In genomic region chr1:110291241-110292030, GRCh38 we compare ENCODE assay signal across 20 cellular contexts. TPM values are rescaled to one million over a fixed set of nuclear protein-coding genes. Genes with fewer than 3 reads are reported as not detected.
A peak's percentile ranks its signal among the peaks of the same experiment; 100 is the strongest.
DNase-seq lines count a peak whose midpoint lies in the region; ATAC-seq and TF ChIP-seq lines count a peak whose summit lies in the region.
"Had no signal": no experiment of that assay in that cellular context is flagged by ENCODE, and none has a peak within 500 bp of the region (broad histone marks: within the 10 kb centered on the region; RNA-seq: fewer than 3 reads in every experiment).

No MANE protein-coding gene starts in this region.

- TF ChIP-seq EP300 in transverse colon (IDR thresholded peaks at IDR 0.05; ENCODE audit: low read depth) = no peak
- no peak for TF ChIP-seq EP300 in stomach (IDR thresholded peaks at IDR 0.05)

- intact Hi-C loops in left colon (cut with DNase I, micrococcal nuclease) = no loop called here
- intact Hi-C loops in transverse colon (cut with DNase I; ENCODE audit: low total_unique reads) = no loop called here
- intact Hi-C loops in stomach (cut with DNase I; ENCODE audit: low total_unique reads) = no loop called here

- H3K27ac ChIP-seq in transverse colon (peak overlapping the region in 3 of 4 donors; percentile 2 to 35 (median 18)), stomach (no peak overlapping the region)
- H3K27ac ChIP-seq: prostate gland, uterus had no signal

- no peaks in the 10 kb centered on the region for H3K9me3 ChIP-seq in transverse colon
- no peaks in the 10 kb centered on the region for H3K9me3 ChIP-seq in stomach
- H3K9me3 ChIP-seq: prostate gland, uterus had no signal

- DNase-seq in NOMO-1 treated with DMSO at 0.1 percent for 48 hours (lab: John Stamatoyannopoulos, UW; ENCODE audit: unreplicated experiment) = peak; percentile 8
- no peak for DNase-seq in NOMO-1 treated with dmso at 0.1 percent for 144 hours (lab: John Stamatoyannopoulos, UW; ENCODE audit: unreplicated experiment)
- DNase-seq in M059J (ENCODE audit: low read depth) = peak; percentile 22
- DNase-seq in left colon = peak; percentile 57 to 67
- peak; percentile 51 for DNase-seq in transverse colon
- no peak for DNase-seq in stomach
- DNase-seq: activated CD4-positive, alpha-beta memory T cell treated with anti-CD3 and anti-CD28 coated beads for 36 hours; activated naive CD4-positive, alpha-beta T cell; activated T-cell treated with anti-CD3 and anti-CD28 coated beads for 4 hours; caudate nucleus; CD4-positive, alpha-beta memory T cell; foreskin melanocyte; NCI-H1930; NCI-H526; stimulated activated CD4-positive, alpha-beta T cell treated with anti-CD3 and anti-CD28 coated beads, Interleukin-4, amount 100 ng/mL, for 4 hours; uterus had no signal

- TF ChIP-seq CTCF in transverse colon (IDR thresholded peaks at IDR 0.05) = no peak
- TF ChIP-seq CTCF in stomach (IDR thresholded peaks at IDR 0.05) = no peak

- H3K36me3 ChIP-seq in transverse colon = no peaks in the 10 kb centered on the region
- H3K36me3 ChIP-seq in stomach = no peaks in the 10 kb centered on the region
- H3K36me3 ChIP-seq: prostate gland, uterus had no signal

- in situ Hi-C loops in transverse colon (cut with MboI; ENCODE audit: low pct_ligation_motif_present in 1 of 4, low pct_unique_long_range_greater_than_20kb in 1 of 4, low sequenced_read_pairs in 3 of 4) = no loop called here

- H3K27me3 ChIP-seq in transverse colon (no peaks in the 10 kb centered on the region), stomach (no peaks in the 10 kb centered on the region)
- H3K27me3 ChIP-seq: uterus had no signal

- ATAC-seq in left colon = peak; percentile 99
- ATAC-seq in GM19035 (IDR thresholded peaks at IDR 0.05; ENCODE audit: unreplicated experiment) = no peak
- no peak for ATAC-seq in GM18907 (IDR thresholded peaks at IDR 0.05; ENCODE audit: unreplicated experiment)

- H3K4me3 ChIP-seq in transverse colon (no peak overlapping the region), stomach (no peak overlapping the region)
- H3K4me3 ChIP-seq: prostate gland, smooth muscle cell, uterus had no signal

- TF ChIP-seq POLR2A in transverse colon (IDR thresholded peaks at IDR 0.05) = no peak
- TF ChIP-seq POLR2A in stomach (IDR thresholded peaks at IDR 0.05) = no peak

- H3K4me1 ChIP-seq in transverse colon = peaks cover 0 to 15% (median 4%) of the 10 kb centered on the region in 4 donors
- H3K4me1 ChIP-seq in stomach = peaks cover 0 to 6% (median 0%) of the 10 kb centered on the region in 4 donors
- H3K4me1 ChIP-seq: prostate gland, uterus had no signal

- WGBS in transverse colon (ENCODE audit: low coverage in 1 of 2), 2 donors = 27 to 31% methylated on average over 6 to 7 of the region's 7 CpGs
- 31 to 44% (median 37%) methylated on average over 6 to 7 of the region's 7 CpGs for WGBS in stomach, 5 donors

RNA-seq across cellular contexts. Expression of gene RBM15, which starts 47.7 kb away (rescaled TPM):
- 20.9 and 35.8 TPM in 2 replicates for total RNA-seq in M059J (2014; rRNA removed; shearing (Covaris generic))
- total RNA-seq in left colon = 10 to 100 TPM; 23.5 to 27.0 TPM
- 10 to 100 TPM; 39.3 to 69.7 (median 48.0) TPM for total RNA-seq in transverse colon
- total RNA-seq in stomach = 10 to 100 TPM; 29.0 to 58.6 (median 40.3) TPM
- polyA plus RNA-seq in stomach = 1 to 10 TPM; 1.5 to 2.4 (median 2.1) TPM

Comparison
In these comparisons a context has a peak if more than half of its experiments do, and no peak if none do; other contexts are left out.
1. DNase-seq: peak in NOMO-1 treated with DMSO at 0.1 percent for 48 hours (single experiment), M059J (single experiment), left colon (2 of 2) and transverse colon (single experiment); none in NOMO-1 treated with dmso at 0.1 percent for 144 hours (single experiment) and stomach (single experiment).
2. H3K27ac ChIP-seq: peak in transverse colon (3 of 4); none in stomach (0 of 5).